1 cellular context compared by ENCODE assay signal in genomic region chr19:45682908-45683307, GRCh38.
TF ChIP-seq lines count a peak whose summit lies in the region.

No MANE protein-coding gene starts in this region.

TF ChIP-seq in IMR-90, 13 proteins besides CTCF, POLR2A, EP300 and RAD21:
- no peak for TF ChIP-seq BHLHE40 (IDR thresholded peaks at IDR 0.05; ENCODE audit: low read depth, low read length)
- no peak for TF ChIP-seq USF2 (IDR thresholded peaks at IDR 0.05; ENCODE audit: low read depth, low read length)
- TF ChIP-seq NFE2L2 (IDR thresholded peaks at IDR 0.05; ENCODE audit: low read depth, low read length): no peak
- TF ChIP-seq CHD1 (IDR thresholded peaks at IDR 0.05; ENCODE audit: low read depth, low read length): no peak
- TF ChIP-seq ELK1 (IDR thresholded peaks at IDR 0.05; ENCODE audit: borderline replicate concordance, low read depth, low read length): no peak
- TF ChIP-seq SMC3 (IDR thresholded peaks at IDR 0.05; ENCODE audit: low read depth, low read length): no peak
- no peak for TF ChIP-seq FOS (IDR thresholded peaks at IDR 0.05; ENCODE audit: low read depth, low read length)
- no peak for TF ChIP-seq MAFK (IDR thresholded peaks at IDR 0.05; ENCODE audit: low read depth, low read length)
- no peak for TF ChIP-seq MAZ (IDR thresholded peaks at IDR 0.05; ENCODE audit: borderline replicate concordance, low read depth, low read length)
- TF ChIP-seq RCOR1 (IDR thresholded peaks at IDR 0.05; ENCODE audit: insufficient replicate concordance, low read length): no peak
- TF ChIP-seq CEBPB (IDR thresholded peaks at IDR 0.05; ENCODE audit: low read depth, low read length): no peak
- no peak for TF ChIP-seq MXI1 (IDR thresholded peaks at IDR 0.05; ENCODE audit: borderline replicate concordance, low read depth, low read length)
- no peak for TF ChIP-seq RFX5 (IDR thresholded peaks at IDR 0.05; ENCODE audit: low read depth, low read length)
